In genomic region chr22:24423519-24424000, GRCh38 we compare ENCODE assay signal across 8 cellular contexts. TPM values are rescaled to one million over a fixed set of nuclear protein-coding genes. Genes with fewer than 3 reads are reported as not detected.
DNase-seq lines count a peak whose midpoint lies in the region; TF ChIP-seq lines count a peak whose summit lies in the region.

No MANE protein-coding gene starts in this region.

- peak; percentile 71 for TF ChIP-seq CTCF in DOHH2 (IDR thresholded peaks at IDR 0.05; ENCODE audit: low read depth, low read length, poor library complexity, severe bottlenecking)

- peaks cover 51% of the 10 kb centered on the region for H3K4me1 ChIP-seq in DOHH2 (ENCODE audit: control insufficient read depth, low read length)
- H3K4me1 ChIP-seq in Karpas-422 (ENCODE audit: low read length): peaks cover 68% of the 10 kb centered on the region
- H3K4me1 ChIP-seq in effector memory CD4-positive, alpha-beta T cell (ENCODE audit: control insufficient read depth, insufficient read depth, low read length, poor library complexity, severe bottlenecking): peaks cover 33% of the 10 kb centered on the region
- peaks cover 48% of the 10 kb centered on the region for H3K4me1 ChIP-seq in mononuclear cell (ENCODE audit: insufficient read depth, low read length)

- peak overlapping the region; percentile 12; the same call in 1 of the 2 replicates for H3K27ac ChIP-seq in DOHH2 (ENCODE audit: low read depth, low read length)
- peak overlapping the region; percentile 99; the same call in 1 of the 2 replicates for H3K27ac ChIP-seq in Karpas-422 (ENCODE audit: low read length)
- H3K27ac ChIP-seq in effector memory CD4-positive, alpha-beta T cell (ENCODE audit: insufficient read depth, low read length, poor library complexity, severe bottlenecking): peak overlapping the region; percentile 25

- H3K9ac ChIP-seq in Karpas-422 (ENCODE audit: low read length): peak overlapping the region; percentile 87

- H3K36me3 ChIP-seq in DOHH2 (ENCODE audit: control insufficient read depth, low read length) (peaks cover 6% of the 10 kb centered on the region), Karpas-422 (ENCODE audit: insufficient read depth, low read length) (no peaks in the 10 kb centered on the region)
- H3K36me3 ChIP-seq in effector memory CD4-positive, alpha-beta T cell (ENCODE audit: control insufficient read depth, insufficient read depth, low read length): no peaks in the 10 kb centered on the region

- H3K4me2 ChIP-seq in DOHH2 (ENCODE audit: low read length) (peak overlapping the region; percentile 96), Karpas-422 (ENCODE audit: low read depth, low read length, poor library complexity, severe bottlenecking) (peak overlapping the region; percentile 85)

- H3K27me3 ChIP-seq in DOHH2 (ENCODE audit: control insufficient read depth, low read length): no peaks in the 10 kb centered on the region
- H3K27me3 ChIP-seq in Karpas-422 (ENCODE audit: low read length): no peaks in the 10 kb centered on the region
- no peaks in the 10 kb centered on the region for H3K27me3 ChIP-seq in effector memory CD4-positive, alpha-beta T cell (replicated peaks; ENCODE audit: control insufficient read depth, insufficient read depth, low read length, poor library complexity, severe bottlenecking)
- no peaks in the 10 kb centered on the region for H3K27me3 ChIP-seq in mononuclear cell (ENCODE audit: insufficient read depth, low read length)

- H3K79me2 ChIP-seq in DOHH2 (ENCODE audit: control insufficient read depth, low read length) (peaks cover 37% of the 10 kb centered on the region), Karpas-422 (ENCODE audit: low read length) (peaks cover 26% of the 10 kb centered on the region)

- no peak overlapping the region for H2AFZ ChIP-seq in Karpas-422 (ENCODE audit: low read length)

- H3K4me3 ChIP-seq in DOHH2 (ENCODE audit: low read length) (peak overlapping the region; percentile 82), Karpas-422 (ENCODE audit: low read length) (peak overlapping the region; percentile 78), mononuclear cell (ENCODE audit: low read length) (peak overlapping the region; percentile 44)
- H3K4me3 ChIP-seq in effector memory CD4-positive, alpha-beta T cell (ENCODE audit: insufficient read depth, low read depth, low read length, poor library complexity, severe bottlenecking): peak overlapping the region; percentile 61

- H3K9me3 ChIP-seq in DOHH2 (ENCODE audit: control insufficient read depth, insufficient read depth, low read length): no peaks in the 10 kb centered on the region
- H3K9me3 ChIP-seq in Karpas-422 (ENCODE audit: low read length): no peaks in the 10 kb centered on the region
- no peaks in the 10 kb centered on the region for H3K9me3 ChIP-seq in effector memory CD4-positive, alpha-beta T cell (ENCODE audit: control insufficient read depth, low read length)
- no peaks in the 10 kb centered on the region for H3K9me3 ChIP-seq in mononuclear cell (ENCODE audit: low read depth, low read length)

- peaks cover 9% of the 10 kb centered on the region for H3F3A ChIP-seq in DOHH2 (ENCODE audit: control insufficient read depth, insufficient read depth)

- H3K9me2 ChIP-seq in DOHH2 (replicated peaks; ENCODE audit: control insufficient read depth, low read length) (no peaks in the 10 kb centered on the region), Karpas-422 (replicated peaks; ENCODE audit: insufficient read depth, low read length) (no peaks in the 10 kb centered on the region)

- peak; percentile 85 for DNase-seq in Karpas-422
- DNase-seq in activated CD4-positive, alpha-beta T cell treated with anti-CD3 and anti-CD28 coated beads, Interleukin-2, amount 50 U/mL, for 4 hours: peak; percentile 41 to 44
- DNase-seq in effector memory CD4-positive, alpha-beta T cell: peak; percentile 34 to 50 (median 37)
- DNase-seq in stimulated activated naive CD4-positive, alpha-beta T cell treated with Interleukin-2 at 50 U/mL for 16 hours (lab: John Stamatoyannopoulos, UW): peak; percentile 43
- DNase-seq in NCI-H2107 treated with DMSO at 0.1 percent for 48 hours (lab: John Stamatoyannopoulos, UW; ENCODE audit: unreplicated experiment): no peak
- DNase-seq in globus pallidus (ENCODE audit: low spot score): no peak

- H4K20me1 ChIP-seq in DOHH2 (ENCODE audit: control insufficient read depth, insufficient read depth, low read depth, low read length) (no peaks in the 10 kb centered on the region), Karpas-422 (ENCODE audit: insufficient read depth, low read depth, low read length) (no peaks in the 10 kb centered on the region)

RNA-seq across cellular contexts. Expression of gene ADORA2A, which starts 3.8 kb away (rescaled TPM):
- total RNA-seq in Karpas-422 (2014; rRNA removed; shearing (Covaris generic); ENCODE audit: low replicate concordance): 65.9 and 86.7 TPM in 2 replicates
- total RNA-seq in mononuclear cell: 34.3 TPM

Comparison
In these comparisons a context has a peak if more than half of its experiments do, and no peak if none do; other contexts are left out.
1. H3K27ac ChIP-seq: peak in every context shown above with its lines; median percentile 99 in Karpas-422; 25 in effector memory CD4-positive, alpha-beta T cell; 12 in DOHH2.
2. DNase-seq: peak in Karpas-422 (single experiment), activated CD4-positive, alpha-beta T cell treated with anti-CD3 and anti-CD28 coated beads, Interleukin-2, amount 50 U/mL, for 4 hours (2 of 2), effector memory CD4-positive, alpha-beta T cell (3 of 3) and stimulated activated naive CD4-positive, alpha-beta T cell treated with Interleukin-2 at 50 U/mL for 16 hours (single experiment); none in NCI-H2107 treated with DMSO at 0.1 percent for 48 hours (single experiment) and globus pallidus (single experiment).
3. Peak in every context shown above with its lines, with median percentiles within 50 percentile points of each other: H3K4me3 ChIP-seq.